12 cellular contexts compared by ENCODE assay signal in the genomic region with DNA sequence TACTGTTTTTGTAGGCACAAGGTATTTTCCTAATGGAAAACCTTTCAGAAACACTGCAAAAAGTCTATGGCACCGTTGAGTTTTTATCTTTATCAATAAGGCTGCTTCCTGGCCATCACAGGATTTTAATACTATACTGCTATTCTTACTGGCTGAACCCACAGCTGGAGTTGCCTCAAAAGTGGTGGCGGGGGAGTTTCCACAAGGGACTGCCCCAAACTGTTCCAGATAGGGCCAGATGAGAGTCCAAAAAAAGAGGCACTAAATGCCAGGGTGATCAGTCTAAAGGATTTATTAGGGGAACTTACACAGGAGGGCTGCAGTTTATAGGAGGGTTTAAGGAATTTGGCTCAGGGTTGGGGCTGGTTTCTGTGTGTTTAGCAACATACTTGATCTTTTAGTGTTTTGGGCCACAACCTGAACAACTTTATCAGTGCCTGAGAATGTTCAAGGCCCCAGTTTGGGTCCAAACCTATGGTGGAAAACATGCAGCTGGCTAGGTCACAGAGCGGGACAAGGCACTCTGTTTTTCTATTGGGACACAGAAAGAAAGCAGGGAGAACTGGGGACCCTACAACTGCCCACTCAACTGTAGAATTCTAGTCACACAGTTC. TPM values are rescaled to one million over a fixed set of nuclear protein-coding genes. Genes with fewer than 3 reads are reported as not detected.
DNase-seq lines count a peak whose midpoint lies in the region; ATAC-seq and TF ChIP-seq lines count a peak whose summit lies in the region.
"Had no signal": no experiment of that assay in that cellular context is flagged by ENCODE, and none has a peak within 500 bp of the region (broad histone marks: within the 10 kb centered on the region; RNA-seq: fewer than 3 reads in every experiment).

No MANE protein-coding gene starts in this region.

- H3K4me1 ChIP-seq in testis (no peaks in the 10 kb centered on the region), vagina (no peaks in the 10 kb centered on the region)
- H3K4me1 ChIP-seq: SJCRH30 had no signal

- H3K27ac ChIP-seq in testis = no peak overlapping the region
- H3K27ac ChIP-seq in vagina = no peak overlapping the region
- H3K27ac ChIP-seq: A549, SJCRH30 had no signal

- intact Hi-C loops in testis (cut with DNase I; ENCODE audit: low total_unique reads) (no loop called here), vagina (cut with DNase I) (no loop called here)

- 75 to 87% methylated on average over 3 of the region's 3 CpGs for WGBS in testis, 2 donors

- peak; percentile 63 for ATAC-seq in HG02678 (IDR thresholded peaks at IDR 0.05; ENCODE audit: unreplicated experiment)
- ATAC-seq: A549 had no signal

- TF ChIP-seq CTCF in testis (IDR thresholded peaks at IDR 0.05) (no peak), vagina (IDR thresholded peaks at IDR 0.05) (no peak)

- H3K9me3 ChIP-seq in testis (no peaks in the 10 kb centered on the region), vagina (no peaks in the 10 kb centered on the region)
- H3K9me3 ChIP-seq: A549, SJCRH30 had no signal

- no peak overlapping the region for H3K4me3 ChIP-seq in testis
- H3K4me3 ChIP-seq in vagina = no peak overlapping the region
- H3K4me3 ChIP-seq: A549, SJCRH30 had no signal

- TF ChIP-seq POLR2A in testis (IDR thresholded peaks at IDR 0.05) = no peak
- TF ChIP-seq POLR2A in vagina (IDR thresholded peaks at IDR 0.05) = no peak

- H3K27me3 ChIP-seq in testis = no peaks in the 10 kb centered on the region
- H3K27me3 ChIP-seq in vagina = no peaks in the 10 kb centered on the region
- H3K27me3 ChIP-seq: SJCRH30 had no signal

- H3K36me3 ChIP-seq in testis (ENCODE audit: low read depth, missing control alignments) (no peaks in the 10 kb centered on the region), vagina (peaks cover 0 to 13% of the 10 kb centered on the region in 2 donors)

- DNase-seq in activated CD4-positive, alpha-beta T cell treated with anti-CD3 and anti-CD28 coated beads for 4 hours = peak; percentile 9 to 16
- no peak for DNase-seq in activated CD4-positive, alpha-beta T cell treated with anti-CD3 and anti-CD28 coated beads, Interleukin-2, amount 50 U/mL, for 1 hour
- DNase-seq in T-helper 22 cell (ENCODE audit: low read depth) (peak; percentile 29), testis (no peak), vagina (ENCODE audit: extremely low spot score in 2 of 2) (no peak), islet precursor cell (no peak)
- peak; percentile 40 for DNase-seq in stimulated activated CD4-positive, alpha-beta T cell treated with anti-CD3 and anti-CD28 coated beads, Interleukin-4, amount 100 ng/mL, for 24 hours
- DNase-seq: anterior cingulate cortex, posterior cingulate gyrus, SJCRH30 had no signal

RNA-seq across cellular contexts. Expression of a gene that starts 41.4 kb away (rescaled TPM):
- total RNA-seq in testis (10 to 100 TPM; 40.6 to 40.9 TPM), vagina (16.0 TPM)
- 23.7 TPM for polyA plus RNA-seq in testis (ENCODE audit: insufficient read depth, low read depth, low replicate concordance)

Comparison
In these comparisons a context has a peak if more than half of its experiments do, and no peak if none do; other contexts are left out.
1. DNase-seq: peak in activated CD4-positive, alpha-beta T cell treated with anti-CD3 and anti-CD28 coated beads for 4 hours (2 of 2), T-helper 22 cell (single experiment) and stimulated activated CD4-positive, alpha-beta T cell treated with anti-CD3 and anti-CD28 coated beads, Interleukin-4, amount 100 ng/mL, for 24 hours (single experiment); none in activated CD4-positive, alpha-beta T cell treated with anti-CD3 and anti-CD28 coated beads, Interleukin-2, amount 50 U/mL, for 1 hour (single experiment), testis (single experiment), vagina (0 of 2) and islet precursor cell (single experiment).